In the genomic region with DNA sequence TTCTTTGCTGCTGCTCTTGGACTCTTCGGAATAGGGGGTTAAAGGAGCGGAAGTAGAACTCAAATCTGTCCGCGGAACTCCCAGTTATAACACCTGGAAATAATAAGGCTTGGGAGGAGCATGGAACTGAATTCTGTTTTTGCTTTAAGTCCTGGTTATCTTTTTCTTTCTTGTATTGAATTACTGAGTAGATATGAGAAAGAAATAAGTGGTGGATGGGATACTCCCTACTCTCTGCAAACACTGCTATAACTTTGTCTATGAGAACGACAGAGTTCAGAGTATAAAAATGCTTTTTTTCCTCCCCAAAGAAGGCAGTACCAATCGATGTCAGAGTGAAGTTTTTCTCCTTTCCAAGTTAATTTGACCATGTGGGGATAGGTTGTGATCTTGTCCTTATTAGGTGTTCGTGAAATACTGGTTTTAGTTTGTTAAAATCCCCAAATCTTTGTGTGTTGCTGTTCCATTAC, we compare ENCODE assay signal across 8 cellular contexts. TPM values are rescaled to one million over a fixed set of nuclear protein-coding genes. Genes with fewer than 3 reads are reported as not detected.
A peak's percentile ranks its signal among the peaks of the same experiment; 100 is the strongest.
DNase-seq lines count a peak whose midpoint lies in the region; ATAC-seq and TF ChIP-seq lines count a peak whose summit lies in the region.

No MANE protein-coding gene starts in this region.

- H3K27ac Mint-ChIP-seq in stimulated activated naive CD8-positive, alpha-beta T cell treated with anti-CD3 and anti-CD28 coated beads, Interleukin-15, Interleukin-2, amounts not matched to agents 100 ng/mL and 50 ng/mL, for 24 hours: peak overlapping the region; percentile 95

- H3K27me3 ChIP-seq in vagina: no peaks in the 10 kb centered on the region

- H3K9me3 Mint-ChIP-seq in stimulated activated naive CD8-positive, alpha-beta T cell treated with anti-CD3 and anti-CD28 coated beads, Interleukin-15, Interleukin-2, amounts not matched to agents 100 ng/mL and 50 ng/mL, for 24 hours: peaks cover 4% of the 10 kb centered on the region

- H3K4me3 ChIP-seq in choroid plexus epithelial cell (ENCODE audit: low read depth, low read length) (peak overlapping the region; percentile 84), vagina (peak overlapping the region; percentile 83 to 87)

- no peak for TF ChIP-seq CTCF in choroid plexus epithelial cell (conservative IDR thresholded peaks at IDR 0.05; ENCODE audit: low read depth, low read length)
- no peak for TF ChIP-seq CTCF in vagina (IDR thresholded peaks at IDR 0.05)

- peaks cover 10% of the 10 kb centered on the region for H3K36me3 Mint-ChIP-seq in stimulated activated naive CD8-positive, alpha-beta T cell treated with anti-CD3 and anti-CD28 coated beads, Interleukin-15, Interleukin-2, amounts not matched to agents 100 ng/mL and 50 ng/mL, for 24 hours (ENCODE audit: low read depth)

- ATAC-seq in stimulated activated naive CD8-positive, alpha-beta T cell treated with anti-CD3 and anti-CD28 coated beads, Interleukin-15, Interleukin-2, amounts not matched to agents 100 U/mL and 50 U/mL, for 24 hours: no peak
- no peak for ATAC-seq in GM21825 (IDR thresholded peaks at IDR 0.05; ENCODE audit: unreplicated experiment)

- intact Hi-C loops in vagina (cut with DNase I): no loop called here

- no peaks in the 10 kb centered on the region for H3K36me3 ChIP-seq in vagina

- no peaks in the 10 kb centered on the region for H3K9me3 ChIP-seq in vagina

- H3K4me1 ChIP-seq in vagina: peaks cover 68% of the 10 kb centered on the region

- peaks cover 63% of the 10 kb centered on the region for H3K4me1 Mint-ChIP-seq in stimulated activated naive CD8-positive, alpha-beta T cell treated with anti-CD3 and anti-CD28 coated beads, Interleukin-15, Interleukin-2, amounts not matched to agents 100 ng/mL and 50 ng/mL, for 24 hours (ENCODE audit: low read depth)

- no peaks in the 10 kb centered on the region for H3K27me3 Mint-ChIP-seq in stimulated activated naive CD8-positive, alpha-beta T cell treated with anti-CD3 and anti-CD28 coated beads, Interleukin-15, Interleukin-2, amounts not matched to agents 100 ng/mL and 50 ng/mL, for 24 hours

- DNase-seq in stimulated activated naive CD8-positive, alpha-beta T cell treated with anti-CD3 and anti-CD28 coated beads, Interleukin-15, Interleukin-2, amounts not matched to agents 100 U/mL and 50 U/mL, for 24 hours: no peak
- DNase-seq in OCI-M1 (lab: John Stamatoyannopoulos, UW) (peak; percentile 100), choroid plexus epithelial cell (ENCODE audit: low read depth) (peak; percentile 67), lung microvascular endothelial cell (ENCODE audit: low read depth in 2 of 2) (peak; percentile 53 to 65), vagina (ENCODE audit: extremely low spot score in 2 of 2) (no peak), cerebellar nuclear complex (lab: John Stamatoyannopoulos, UW) (no peak)

- no peak for TF ChIP-seq POLR2A in vagina (IDR thresholded peaks at IDR 0.05)

- peak overlapping the region; percentile 99 for H3K4me3 Mint-ChIP-seq in stimulated activated naive CD8-positive, alpha-beta T cell treated with anti-CD3 and anti-CD28 coated beads, Interleukin-15, Interleukin-2, amounts not matched to agents 100 ng/mL and 50 ng/mL, for 24 hours

- peak overlapping the region; percentile 97 for H3K27ac ChIP-seq in vagina

RNA-seq across cellular contexts. Expression of a gene that starts 1.2 kb away (rescaled TPM):
- total RNA-seq in lung microvascular endothelial cell: 20.9 and 29.8 TPM in 2 replicates
- 49.8 TPM for total RNA-seq in vagina

Comparison
In these comparisons a context has a peak if more than half of its experiments do, and no peak if none do; other contexts are left out.
1. DNase-seq: peak in OCI-M1 (single experiment), choroid plexus epithelial cell (single experiment) and lung microvascular endothelial cell (2 of 2); none in stimulated activated naive CD8-positive, alpha-beta T cell treated with anti-CD3 and anti-CD28 coated beads, Interleukin-15, Interleukin-2, amounts not matched to agents 100 U/mL and 50 U/mL, for 24 hours (single experiment), vagina (0 of 2) and cerebellar nuclear complex (0 of 2).